In the genomic region with DNA sequence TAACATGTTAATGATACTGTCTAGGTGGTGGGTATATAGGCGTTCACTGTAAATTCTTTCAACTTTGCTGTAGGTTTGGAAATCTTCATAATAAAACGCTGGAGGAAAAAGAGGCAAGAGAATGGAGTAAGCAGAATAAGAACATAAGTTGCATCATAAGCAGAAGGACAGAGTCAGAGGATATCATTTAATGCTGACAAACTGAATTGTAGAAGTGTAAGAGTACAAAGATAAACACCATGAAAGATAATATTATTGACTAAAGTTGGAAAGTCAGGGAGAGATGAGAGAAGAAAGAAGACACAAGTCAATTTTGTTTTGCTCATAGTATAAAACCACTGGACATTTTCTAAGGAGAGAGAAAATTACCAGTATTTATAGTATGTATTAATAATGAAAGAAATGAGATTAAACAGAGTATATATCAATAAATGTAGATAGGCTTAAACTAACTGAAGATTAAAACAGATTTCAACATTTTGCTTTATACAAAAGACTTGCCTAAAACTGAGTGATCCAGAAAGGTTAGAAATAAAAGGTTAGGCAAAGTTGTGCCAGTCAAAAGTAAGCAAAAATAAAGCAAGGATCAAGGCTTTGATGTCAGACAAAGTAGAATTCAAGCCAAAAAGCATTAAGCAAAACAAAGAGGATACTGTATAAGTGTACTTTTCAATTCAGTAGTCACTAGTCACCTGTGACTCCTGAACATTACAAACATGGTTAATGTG, we compare ENCODE assay signal across 1 cellular context.
A peak's percentile ranks its signal among the peaks of the same experiment; 100 is the strongest.
TF ChIP-seq lines count a peak whose summit lies in the region.

No MANE protein-coding gene starts in this region.

TF ChIP-seq in HepG2, 621 proteins besides CTCF, POLR2A, EP300 and RAD21 (continued from another document):
- TF ChIP-seq, protein P1, sequence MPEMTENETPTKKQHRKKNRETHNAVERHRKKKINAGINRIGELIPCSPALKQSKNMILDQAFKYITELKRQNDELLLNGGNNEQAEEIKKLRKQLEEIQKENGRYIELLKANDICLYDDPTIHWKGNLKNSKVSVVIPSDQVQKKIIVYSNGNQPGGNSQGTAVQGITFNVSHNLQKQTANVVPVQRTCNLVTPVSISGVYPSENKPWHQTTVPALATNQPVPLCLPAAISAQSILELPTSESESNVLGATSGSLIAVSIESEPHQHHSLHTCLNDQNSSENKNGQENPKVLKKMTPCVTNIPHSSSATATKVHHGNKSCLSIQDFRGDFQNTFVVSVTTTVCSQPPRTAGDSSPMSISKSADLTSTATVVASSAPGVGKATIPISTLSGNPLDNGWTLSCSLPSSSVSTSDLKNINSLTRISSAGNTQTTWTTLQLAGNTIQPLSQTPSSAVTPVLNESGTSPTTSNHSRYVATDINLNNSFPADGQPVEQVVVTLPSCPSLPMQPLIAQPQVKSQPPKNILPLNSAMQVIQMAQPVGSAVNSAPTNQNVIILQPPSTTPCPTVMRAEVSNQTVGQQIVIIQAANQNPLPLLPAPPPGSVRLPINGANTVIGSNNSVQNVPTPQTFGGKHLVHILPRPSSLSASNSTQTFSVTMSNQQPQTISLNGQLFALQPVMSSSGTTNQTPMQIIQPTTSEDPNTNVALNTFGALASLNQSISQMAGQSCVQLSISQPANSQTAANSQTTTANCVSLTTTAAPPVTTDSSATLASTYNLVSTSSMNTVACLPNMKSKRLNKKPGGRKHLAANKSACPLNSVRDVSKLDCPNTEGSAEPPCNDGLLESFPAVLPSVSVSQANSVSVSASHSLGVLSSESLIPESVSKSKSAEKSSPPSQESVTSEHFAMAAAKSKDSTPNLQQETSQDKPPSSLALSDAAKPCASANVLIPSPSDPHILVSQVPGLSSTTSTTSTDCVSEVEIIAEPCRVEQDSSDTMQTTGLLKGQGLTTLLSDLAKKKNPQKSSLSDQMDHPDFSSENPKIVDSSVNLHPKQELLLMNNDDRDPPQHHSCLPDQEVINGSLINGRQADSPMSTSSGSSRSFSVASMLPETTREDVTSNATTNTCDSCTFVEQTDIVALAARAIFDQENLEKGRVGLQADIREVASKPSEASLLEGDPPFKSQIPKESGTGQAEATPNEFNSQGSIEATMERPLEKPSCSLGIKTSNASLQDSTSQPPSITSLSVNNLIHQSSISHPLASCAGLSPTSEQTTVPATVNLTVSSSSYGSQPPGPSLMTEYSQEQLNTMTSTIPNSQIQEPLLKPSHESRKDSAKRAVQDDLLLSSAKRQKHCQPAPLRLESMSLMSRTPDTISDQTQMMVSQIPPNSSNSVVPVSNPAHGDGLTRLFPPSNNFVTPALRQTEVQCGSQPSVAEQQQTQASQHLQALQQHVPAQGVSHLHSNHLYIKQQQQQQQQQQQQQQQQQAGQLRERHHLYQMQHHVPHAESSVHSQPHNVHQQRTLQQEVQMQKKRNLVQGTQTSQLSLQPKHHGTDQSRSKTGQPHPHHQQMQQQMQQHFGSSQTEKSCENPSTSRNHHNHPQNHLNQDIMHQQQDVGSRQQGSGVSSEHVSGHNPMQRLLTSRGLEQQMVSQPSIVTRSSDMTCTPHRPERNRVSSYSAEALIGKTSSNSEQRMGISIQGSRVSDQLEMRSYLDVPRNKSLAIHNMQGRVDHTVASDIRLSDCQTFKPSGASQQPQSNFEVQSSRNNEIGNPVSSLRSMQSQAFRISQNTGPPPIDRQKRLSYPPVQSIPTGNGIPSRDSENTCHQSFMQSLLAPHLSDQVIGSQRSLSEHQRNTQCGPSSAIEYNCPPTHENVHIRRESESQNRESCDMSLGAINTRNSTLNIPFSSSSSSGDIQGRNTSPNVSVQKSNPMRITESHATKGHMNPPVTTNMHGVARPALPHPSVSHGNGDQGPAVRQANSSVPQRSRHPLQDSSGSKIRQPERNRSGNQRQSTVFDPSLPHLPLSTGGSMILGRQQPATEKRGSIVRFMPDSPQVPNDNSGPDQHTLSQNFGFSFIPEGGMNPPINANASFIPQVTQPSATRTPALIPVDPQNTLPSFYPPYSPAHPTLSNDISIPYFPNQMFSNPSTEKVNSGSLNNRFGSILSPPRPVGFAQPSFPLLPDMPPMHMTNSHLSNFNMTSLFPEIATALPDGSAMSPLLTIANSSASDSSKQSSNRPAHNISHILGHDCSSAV (CRISPR knock-in tag; IDR thresholded peaks at IDR 0.05; ENCODE audit: borderline replicate concordance), result no peak
- TF ChIP-seq, protein P2, sequence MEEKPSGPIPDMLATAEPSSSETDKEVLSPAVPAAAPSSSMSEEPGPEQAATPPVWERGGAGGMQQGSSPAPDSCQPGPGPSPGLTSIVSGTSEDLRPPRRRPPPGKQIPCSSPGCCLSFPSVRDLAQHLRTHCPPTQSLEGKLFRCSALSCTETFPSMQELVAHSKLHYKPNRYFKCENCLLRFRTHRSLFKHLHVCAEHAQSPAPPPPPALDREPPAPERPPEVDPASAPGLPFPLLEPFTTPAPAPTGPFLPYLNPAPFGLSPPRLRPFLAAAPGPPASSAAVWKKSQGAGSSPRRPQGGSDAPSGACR (CRISPR knock-in tag; IDR thresholded peaks at IDR 0.05), result no peak
- TF ChIP-seq ZNF326 (CRISPR knock-in tag; IDR thresholded peaks at IDR 0.05; ENCODE audit: borderline replicate concordance), result no peak
- no peak for TF ChIP-seq KLF6 (CRISPR knock-in tag; IDR thresholded peaks at IDR 0.05)
- no peak for TF ChIP-seq PRMT3 (CRISPR knock-in tag; IDR thresholded peaks at IDR 0.05; ENCODE audit: borderline replicate concordance, low read depth)
- no peak for TF ChIP-seq BORCS8-MEF2B (CRISPR knock-in tag; IDR thresholded peaks at IDR 0.05)
- peak; percentile 4; the same call in 1 of the 2 replicates for TF ChIP-seq MED1 (CRISPR knock-in tag; IDR thresholded peaks at IDR 0.05)
- TF ChIP-seq NR2F6 (IDR thresholded peaks at IDR 0.05), result peak; percentile 42; the same call in 1 of the 2 replicates
- TF ChIP-seq NR2F6 (CRISPR knock-in tag; IDR thresholded peaks at IDR 0.05), result no peak; the same call in 1 of the 2 replicates
- no peak for TF ChIP-seq MIXL1 (CRISPR knock-in tag; IDR thresholded peaks at IDR 0.05)
- TF ChIP-seq GATAD2A (CRISPR knock-in tag; IDR thresholded peaks at IDR 0.05), result peak; percentile 22; the same call in 1 of the 2 replicates
- TF ChIP-seq HMG20A (CRISPR knock-in tag; IDR thresholded peaks at IDR 0.05; ENCODE audit: borderline replicate concordance), result peak; percentile 40; the same call in 1 of the 2 replicates
- no peak for TF ChIP-seq GZF1 (CRISPR knock-in tag; IDR thresholded peaks at IDR 0.05)
- TF ChIP-seq IRX3 (CRISPR knock-in tag; IDR thresholded peaks at IDR 0.05; ENCODE audit: borderline replicate concordance, low read depth), result no peak
- no peak for TF ChIP-seq ZNF280B (CRISPR knock-in tag; IDR thresholded peaks at IDR 0.05; ENCODE audit: borderline replicate concordance)
- TF ChIP-seq ETV6 (CRISPR knock-in tag; conservative IDR thresholded peaks at IDR 0.05), result no peak
- 0 out of 2 replicates have a peak, but pooled peaks have one; percentile 9 for TF ChIP-seq ELF3 (CRISPR knock-in tag; IDR thresholded peaks at IDR 0.05)
- TF ChIP-seq, protein P3, sequence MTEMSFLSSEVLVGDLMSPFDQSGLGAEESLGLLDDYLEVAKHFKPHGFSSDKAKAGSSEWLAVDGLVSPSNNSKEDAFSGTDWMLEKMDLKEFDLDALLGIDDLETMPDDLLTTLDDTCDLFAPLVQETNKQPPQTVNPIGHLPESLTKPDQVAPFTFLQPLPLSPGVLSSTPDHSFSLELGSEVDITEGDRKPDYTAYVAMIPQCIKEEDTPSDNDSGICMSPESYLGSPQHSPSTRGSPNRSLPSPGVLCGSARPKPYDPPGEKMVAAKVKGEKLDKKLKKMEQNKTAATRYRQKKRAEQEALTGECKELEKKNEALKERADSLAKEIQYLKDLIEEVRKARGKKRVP (CRISPR knock-in tag; IDR thresholded peaks at IDR 0.05), result peak in 1 of 2 experiments; percentile 63; a peak in 1 of 4 replicates
- TF ChIP-seq ZGPAT (CRISPR knock-in tag; IDR thresholded peaks at IDR 0.05), result 0 out of 2 replicates have a peak, but pooled peaks have one; percentile 17
- TF ChIP-seq TFDP2 (CRISPR knock-in tag; IDR thresholded peaks at IDR 0.05), result no peak
- TF ChIP-seq ISL2 (CRISPR knock-in tag; IDR thresholded peaks at IDR 0.05), result 0 out of 2 replicates have a peak, but pooled peaks have one; percentile 42
- TF ChIP-seq SAP130 (CRISPR knock-in tag; IDR thresholded peaks at IDR 0.05; ENCODE audit: low read depth), result no peak; the same call in 1 of the 2 replicates
- TF ChIP-seq ZNF232 (CRISPR knock-in tag; IDR thresholded peaks at IDR 0.05; ENCODE audit: borderline replicate concordance), result no peak
- TF ChIP-seq, protein P4, sequence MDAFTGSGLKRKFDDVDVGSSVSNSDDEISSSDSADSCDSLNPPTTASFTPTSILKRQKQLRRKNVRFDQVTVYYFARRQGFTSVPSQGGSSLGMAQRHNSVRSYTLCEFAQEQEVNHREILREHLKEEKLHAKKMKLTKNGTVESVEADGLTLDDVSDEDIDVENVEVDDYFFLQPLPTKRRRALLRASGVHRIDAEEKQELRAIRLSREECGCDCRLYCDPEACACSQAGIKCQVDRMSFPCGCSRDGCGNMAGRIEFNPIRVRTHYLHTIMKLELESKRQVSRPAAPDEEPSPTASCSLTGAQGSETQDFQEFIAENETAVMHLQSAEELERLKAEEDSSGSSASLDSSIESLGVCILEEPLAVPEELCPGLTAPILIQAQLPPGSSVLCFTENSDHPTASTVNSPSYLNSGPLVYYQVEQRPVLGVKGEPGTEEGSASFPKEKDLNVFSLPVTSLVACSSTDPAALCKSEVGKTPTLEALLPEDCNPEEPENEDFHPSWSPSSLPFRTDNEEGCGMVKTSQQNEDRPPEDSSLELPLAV (CRISPR knock-in tag; conservative IDR thresholded peaks at IDR 0.05; ENCODE audit: low read depth), result no peak
- peak; percentile 66 for TF ChIP-seq ASH2L (IDR thresholded peaks at IDR 0.05; ENCODE audit: insufficient read length, low read depth, low read length)
- no peak for TF ChIP-seq ZNF589 (CRISPR knock-in tag; conservative IDR thresholded peaks at IDR 0.05)
- TF ChIP-seq NR2C2 (CRISPR knock-in tag; IDR thresholded peaks at IDR 0.05; ENCODE audit: borderline replicate concordance), result no peak
